Comparison of ENCODE assay signal across 28 cellular contexts in genomic region chr1:88354256-88354655, GRCh38.
"Had no signal": no experiment of that assay in that cellular context is flagged by ENCODE, and none has a peak within 500 bp of the region (broad histone marks: within the 10 kb centered on the region; RNA-seq: fewer than 3 reads in every experiment).

No MANE protein-coding gene starts in this region.

- H3K4me1 ChIP-seq: colonic mucosa, esophagus squamous epithelium, foreskin keratinocyte, gastrocnemius medialis, heart left ventricle, heart right ventricle had no signal

- FAIRE-seq: colon, endothelial cell of umbilical vein, frontal cortex had no signal

- H3K27ac ChIP-seq: colonic mucosa, coronary artery, dorsolateral prefrontal cortex, epithelial cell of prostate, esophagus muscularis mucosa, esophagus squamous epithelium, foreskin keratinocyte, gastrocnemius medialis, gastroesophageal sphincter, heart left ventricle, heart right ventricle had no signal

- H3K9me3 ChIP-seq: colonic mucosa, esophagus muscularis mucosa, esophagus squamous epithelium, gastrocnemius medialis, gastroesophageal sphincter, heart left ventricle, heart right ventricle had no signal

- H3K27ac Mint-ChIP-seq: dendritic cell treated with granulocyte-macrophage colony-stimulating factor and Interleukin-4, amounts not matched to agents 40 ng/mL and 50 ng/mL, for 4 days; effector memory CD8-positive, alpha-beta T cell; endodermal cell had no signal

- DNase-seq: colonic mucosa; cortex of kidney; dermis blood vessel endothelial cell; dorsolateral prefrontal cortex; effector CD4-positive, alpha-beta T cell; effector CD8-positive, alpha-beta T cell; effector memory CD4-positive, alpha-beta T cell; effector memory CD8-positive, alpha-beta T cell; endodermal cell; erythroblast; esophagus squamous epithelium; foreskin fibroblast; foreskin keratinocyte; foreskin melanocyte; gastrocnemius medialis; glutamatergic neuron; head of caudate nucleus; heart left ventricle; heart right ventricle had no signal

- H3K9me3 Mint-ChIP-seq: dendritic cell treated with granulocyte-macrophage colony-stimulating factor and Interleukin-4, amounts not matched to agents 40 ng/mL and 50 ng/mL, for 4 days; endodermal cell had no signal

- H3K4me3 ChIP-seq: colonic mucosa, coronary artery, dorsolateral prefrontal cortex, esophagus muscularis mucosa, esophagus squamous epithelium, gastrocnemius medialis, gastroesophageal sphincter, heart left ventricle, heart right ventricle had no signal

- H3K4me3 Mint-ChIP-seq: dendritic cell treated with granulocyte-macrophage colony-stimulating factor and Interleukin-4, amounts not matched to agents 40 ng/mL and 50 ng/mL, for 4 days; effector memory CD8-positive, alpha-beta T cell; endodermal cell had no signal

- H3K27me3 ChIP-seq: colonic mucosa, dorsolateral prefrontal cortex, esophagus muscularis mucosa, esophagus squamous epithelium, foreskin keratinocyte, gastrocnemius medialis, gastroesophageal sphincter, heart left ventricle, heart right ventricle had no signal

- H3K36me3 ChIP-seq: colonic mucosa, esophagus muscularis mucosa, esophagus squamous epithelium, gastrocnemius medialis, gastroesophageal sphincter, heart left ventricle, heart right ventricle had no signal

- ATAC-seq: effector memory CD8-positive, alpha-beta T cell; esophagus mucosa; foreskin keratinocyte; gastrocnemius medialis; gastroesophageal sphincter; heart left ventricle; heart right ventricle had no signal

- H3K4me1 Mint-ChIP-seq: endodermal cell had no signal
